Comparison of ENCODE assay signal across 27 cellular contexts in genomic region chr6:1577146-1577680, GRCh38. TPM values are rescaled to one million over a fixed set of nuclear protein-coding genes. Genes with fewer than 3 reads are reported as not detected.
A peak's percentile ranks its signal among the peaks of the same experiment; 100 is the strongest.
DNase-seq lines count a peak whose midpoint lies in the region; ATAC-seq, FAIRE-seq and TF ChIP-seq lines count a peak whose summit lies in the region.
"Had no signal": no experiment of that assay in that cellular context is flagged by ENCODE, and none has a peak within 500 bp of the region (broad histone marks: within the 10 kb centered on the region; RNA-seq: fewer than 3 reads in every experiment).

No MANE protein-coding gene starts in this region.

- ATAC-seq in HG02884 (IDR thresholded peaks at IDR 0.05; ENCODE audit: unreplicated experiment) (no peak), HG03108 (IDR thresholded peaks at IDR 0.05; ENCODE audit: unreplicated experiment) (no peak)
- ATAC-seq: HCT116, K562 had no signal

- H3K4me2 ChIP-seq in osteoblast (ENCODE audit: insufficient read depth, low read length), result peak overlapping the region; percentile 60

- H3K79me2 ChIP-seq in osteoblast (ENCODE audit: insufficient read depth, low read length), result no peaks in the 10 kb centered on the region

- FAIRE-seq in bronchial epithelial cell (lab: Jason Lieb, UNC), result peak; percentile 84
- FAIRE-seq: A204.1, G401.6, GM12891, GM19239, K562 had no signal

- DNase-seq in bronchial epithelial cell (ENCODE audit: low read depth) (no peak), ecto neural progenitor cell (ENCODE audit: low spot score) (peak; percentile 41), osteoblast (ENCODE audit: insufficient read length, low spot score, missing footprints) (no peak), testis (no peak), mesothelial cell of epicardium (ENCODE audit: low spot score in 2 of 2, unreplicated experiment in 2 of 2) (no peak)
- DNase-seq in NK-92 treated with Interleukin-12 subunit alpha and Interleukin-12 subunit beta, amount 100 ng/mL, for 24 hours (lab: John Stamatoyannopoulos, UW), result no peak
- DNase-seq: ACHN; BE2C; C1 segment of cervical spinal cord; CD4-positive, CD25-positive, alpha-beta regulatory T cell; CD8-positive, alpha-beta memory T cell; COR-L47; DMS 273 treated with DMSO at 0.1 percent for 48 hours; DMS53; GM23248; H7; HFFc6; IMR-90 had no signal

- H3K36me3 ChIP-seq in bronchial epithelial cell (ENCODE audit: control insufficient read depth, insufficient read depth, low read length), result no peaks in the 10 kb centered on the region
- H3K36me3 ChIP-seq in osteoblast (ENCODE audit: insufficient read depth, low read length), result no peaks in the 10 kb centered on the region
- no peaks in the 10 kb centered on the region for H3K36me3 ChIP-seq in testis (ENCODE audit: low read depth, missing control alignments)
- H3K36me3 ChIP-seq: BE2C had no signal

- no peak overlapping the region for H3K4me3 Mint-ChIP-seq in mesothelial cell of epicardium
- H3K4me3 Mint-ChIP-seq: CD4-positive, CD25-positive, alpha-beta regulatory T cell; HFFc6 had no signal

- no peak overlapping the region for H3K27ac Mint-ChIP-seq in mesothelial cell of epicardium
- H3K27ac Mint-ChIP-seq: CD4-positive, CD25-positive, alpha-beta regulatory T cell; CD8-positive, alpha-beta memory T cell; HFFc6 had no signal

- H3K4me1 Mint-ChIP-seq in mesothelial cell of epicardium, result peaks cover 23% of the 10 kb centered on the region
- H3K4me1 Mint-ChIP-seq: CD4-positive, CD25-positive, alpha-beta regulatory T cell; CD8-positive, alpha-beta memory T cell had no signal

- H3K27ac ChIP-seq in osteoblast (ENCODE audit: low read depth, low read length), result no peak overlapping the region
- H3K27ac ChIP-seq in testis, result peak overlapping the region; percentile 22 to 75
- H3K27ac ChIP-seq: GM23248, HL-60 had no signal

- H3K9me3 Mint-ChIP-seq in mesothelial cell of epicardium, result no peaks in the 10 kb centered on the region
- H3K9me3 Mint-ChIP-seq: CD8-positive, alpha-beta memory T cell; HFFc6 had no signal

- no peaks in the 10 kb centered on the region for H3K27me3 Mint-ChIP-seq in mesothelial cell of epicardium (ENCODE audit: low read depth)

- peak overlapping the region; percentile 66 for H2AFZ ChIP-seq in osteoblast (ENCODE audit: low read length)
- H2AFZ ChIP-seq: GM23248 had no signal

- no peak for TF ChIP-seq POLR2A in testis (IDR thresholded peaks at IDR 0.05)

- H3K4me1 ChIP-seq in osteoblast (ENCODE audit: insufficient read depth, low read length), result peaks cover 38% of the 10 kb centered on the region
- H3K4me1 ChIP-seq in testis, result peaks cover 36% of the 10 kb centered on the region

- H3K27me3 ChIP-seq in bronchial epithelial cell (ENCODE audit: control insufficient read depth, insufficient read depth, low read length) (no peaks in the 10 kb centered on the region), osteoblast (ENCODE audit: insufficient read depth, low read length) (no peaks in the 10 kb centered on the region), testis (no peaks in the 10 kb centered on the region)

- H4K20me1 ChIP-seq in osteoblast (ENCODE audit: insufficient read depth, low read length), result no peaks in the 10 kb centered on the region

- H3K36me3 Mint-ChIP-seq in mesothelial cell of epicardium, result no peaks in the 10 kb centered on the region
- H3K36me3 Mint-ChIP-seq: CD4-positive, CD25-positive, alpha-beta regulatory T cell; CD8-positive, alpha-beta memory T cell had no signal

- WGBS in testis, 2 donors, result 62 to 73% methylated on average over 10 to 11 of the region's 11 CpGs

- no peak for TF ChIP-seq CTCF in bronchial epithelial cell (IDR thresholded peaks at IDR 0.05; ENCODE audit: insufficient read depth, low read length, severe bottlenecking)
- TF ChIP-seq CTCF in osteoblast (IDR thresholded peaks at IDR 0.05; ENCODE audit: extremely low read depth, low read depth, low read length), result no peak
- no peak for TF ChIP-seq CTCF in testis (IDR thresholded peaks at IDR 0.05)
- TF ChIP-seq CTCF in mesothelial cell of epicardium (IDR thresholded peaks at IDR 0.05; ENCODE audit: unreplicated experiment), result no peak

- H3K9me3 ChIP-seq in osteoblast (ENCODE audit: low read depth, low read length) (no peaks in the 10 kb centered on the region), testis (no peaks in the 10 kb centered on the region)
- H3K9me3 ChIP-seq: BE2C had no signal

- intact Hi-C loops in testis (cut with DNase I; ENCODE audit: low total_unique reads), result no loop called here

- no peak overlapping the region for H3K4me3 ChIP-seq in bronchial epithelial cell (ENCODE audit: low read depth, low read length)
- H3K4me3 ChIP-seq in osteoblast (ENCODE audit: insufficient read depth, low read length), result no peak overlapping the region
- no peak overlapping the region for H3K4me3 ChIP-seq in testis
- H3K4me3 ChIP-seq: GM23248, K562 had no signal

RNA-seq across cellular contexts. Expression of gene FOXC1, which starts 32.5 kb away (rescaled TPM):
- total RNA-seq in bronchial epithelial cell (3.5 and 3.7 TPM in 2 replicates), osteoblast (39.4 and 41.0 TPM in 2 replicates), testis (10 to 100 TPM in 1 of 2 donors, 1 to 10 TPM in 1; 9.4 to 10.6 TPM), mesothelial cell of epicardium (49.8 to 52.2 TPM (median 50.5 TPM) in 3 replicates)
- 4.7 TPM for polyA plus RNA-seq in testis (ENCODE audit: insufficient read depth, low read depth, low replicate concordance)
- total RNA-seq: CD4-positive, CD25-positive, alpha-beta regulatory T cell; CD8-positive, alpha-beta memory T cell; K562 had no signal
- polyA plus RNA-seq: CD4-positive, CD25-positive, alpha-beta regulatory T cell; CD8-positive, alpha-beta memory T cell; K562 had no signal
